ENCODE assay signal across 15 cellular contexts in the genomic region with DNA sequence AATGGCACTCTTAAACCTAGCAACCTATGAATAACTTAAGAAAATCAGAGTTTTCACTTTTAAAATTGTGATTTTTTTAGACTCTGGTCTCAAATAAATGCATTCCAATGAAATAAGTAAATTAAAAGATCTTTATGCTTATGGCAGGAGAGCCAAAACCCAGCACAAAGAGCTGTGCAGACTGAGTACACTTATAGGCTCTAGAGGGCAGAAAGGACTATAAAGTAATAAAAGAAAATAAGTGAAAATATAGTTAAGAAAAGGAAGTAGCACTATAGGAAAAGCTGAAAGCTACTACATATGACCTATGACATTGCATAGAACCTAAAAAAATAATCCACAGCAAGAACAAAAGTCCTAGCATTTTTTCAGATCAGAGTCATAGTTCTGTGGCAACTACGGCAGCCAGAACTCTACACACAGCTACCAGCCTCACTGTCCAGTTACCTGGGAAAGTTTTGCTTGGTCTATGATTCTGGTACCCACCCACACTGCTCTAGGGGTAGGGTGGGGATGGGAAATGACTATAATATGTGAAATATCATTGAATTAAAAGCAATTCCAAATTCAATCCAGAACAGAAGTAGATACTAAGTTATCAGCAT. TPM values are rescaled to one million over a fixed set of nuclear protein-coding genes. Genes with fewer than 3 reads are reported as not detected.
A peak's percentile ranks its signal among the peaks of the same experiment; 100 is the strongest.
DNase-seq lines count a peak whose midpoint lies in the region; ATAC-seq and TF ChIP-seq lines count a peak whose summit lies in the region.
"Had no signal": no experiment of that assay in that cellular context is flagged by ENCODE, and none has a peak within 500 bp of the region (broad histone marks: within the 10 kb centered on the region; RNA-seq: fewer than 3 reads in every experiment).

No MANE protein-coding gene starts in this region.

- H3K4me3 Mint-ChIP-seq in chondrocyte (ENCODE audit: unreplicated experiment), result no peak overlapping the region
- no peak overlapping the region for H3K4me3 Mint-ChIP-seq in activated CD4-positive, alpha-beta T cell treated with anti-CD3 and anti-CD28 coated beads, Interleukin-2, amount 10 ng/mL, durations not matched to agents 7 days and 5 days
- H3K4me3 Mint-ChIP-seq: activated CD4-positive, alpha-beta T cell treated with anti-CD3 and anti-CD28 coated beads, Interleukin-2, amount 10 ng/mL, durations not matched to agents 24 days and 14 days; activated naive CD4-positive, alpha-beta T cell treated with anti-CD3 and anti-CD28 coated beads, Interleukin-2, amount 50 U/mL, for 24 hours; central memory CD8-positive, alpha-beta T cell had no signal

- no peak for ATAC-seq in HG03159 (IDR thresholded peaks at IDR 0.05; ENCODE audit: unreplicated experiment)

- CTCF ChIA-PET in activated CD4-positive, alpha-beta T cell treated with anti-CD3 and anti-CD28 coated beads, Interleukin-2, amount 10 ng/mL, durations not matched to agents 7 days and 5 days (lab: Charles Lee), result interaction anchor here (1.3 kb wide), 1 partner anchor 11 kb away, joined by 3 read pairs; no protein-coding TSS in a partner anchor

- DNase-seq in AG20443 (ENCODE audit: low spot score), result peak; percentile 50
- DNase-seq in NCI-H226, result peak; percentile 21
- DNase-seq in chondrocyte (ENCODE audit: low spot score), result no peak
- DNase-seq in kidney tubule cell (ENCODE audit: low spot score), result peak; percentile 31
- no peak for DNase-seq in NCI-H526 (lab: John Stamatoyannopoulos, UW)
- DNase-seq in HuH-7.5 (ENCODE audit: low spot score), result no peak
- DNase-seq in activated CD4-positive, alpha-beta T cell treated with anti-CD3 and anti-CD28 coated beads, Interleukin-2, amount 10 ng/mL, durations not matched to agents 7 days and 5 days, result no peak
- DNase-seq: activated CD4-positive, alpha-beta T cell treated with anti-CD3 and anti-CD28 coated beads, Interleukin-2, amount 10 ng/mL, durations not matched to agents 24 days and 14 days; AML-193; NCI-H1694 treated with DMSO at 0.1 percent for 48 hours; stimulated activated CD4-positive, alpha-beta T cell treated with anti-CD3 and anti-CD28 coated beads, Interleukin-15, amount 100 ng/mL, for 24 hours; uterus had no signal

- H3K36me3 Mint-ChIP-seq in chondrocyte (ENCODE audit: low read depth), result peaks cover 4% of the 10 kb centered on the region
- H3K36me3 Mint-ChIP-seq in activated CD4-positive, alpha-beta T cell treated with anti-CD3 and anti-CD28 coated beads, Interleukin-2, amount 10 ng/mL, durations not matched to agents 7 days and 5 days (ENCODE audit: low read depth), result peaks cover 11% of the 10 kb centered on the region

- H3K27ac Mint-ChIP-seq in chondrocyte (ENCODE audit: unreplicated experiment), result peak overlapping the region; percentile 59
- H3K27ac Mint-ChIP-seq in activated CD4-positive, alpha-beta T cell treated with anti-CD3 and anti-CD28 coated beads, Interleukin-2, amount 10 ng/mL, durations not matched to agents 7 days and 5 days, result no peak overlapping the region
- H3K27ac Mint-ChIP-seq: activated CD4-positive, alpha-beta T cell treated with anti-CD3 and anti-CD28 coated beads, Interleukin-2, amount 10 ng/mL, durations not matched to agents 24 days and 14 days had no signal

- POLR2A ChIA-PET in activated CD4-positive, alpha-beta T cell treated with anti-CD3 and anti-CD28 coated beads, Interleukin-2, amount 10 ng/mL, durations not matched to agents 7 days and 5 days (lab: Charles Lee), result interaction anchor here (0.6 kb wide), 1 partner anchor 13 kb away, joined by 3 read pairs; no protein-coding TSS in a partner anchor

- peak; percentile 56 for TF ChIP-seq CTCF in chondrocyte (IDR thresholded peaks at IDR 0.05)

- H3K9me3 Mint-ChIP-seq in chondrocyte (ENCODE audit: low read depth), result no peaks in the 10 kb centered on the region
- H3K9me3 Mint-ChIP-seq in activated CD4-positive, alpha-beta T cell treated with anti-CD3 and anti-CD28 coated beads, Interleukin-2, amount 10 ng/mL, durations not matched to agents 7 days and 5 days, result no peaks in the 10 kb centered on the region
- H3K9me3 Mint-ChIP-seq: activated CD4-positive, alpha-beta T cell treated with anti-CD3 and anti-CD28 coated beads, Interleukin-2, amount 10 ng/mL, durations not matched to agents 24 days and 14 days; activated naive CD4-positive, alpha-beta T cell treated with anti-CD3 and anti-CD28 coated beads, Interleukin-2, amount 50 U/mL, for 24 hours; central memory CD8-positive, alpha-beta T cell had no signal

- no peaks in the 10 kb centered on the region for H3K27me3 Mint-ChIP-seq in chondrocyte (ENCODE audit: low read depth)
- H3K27me3 Mint-ChIP-seq in activated CD4-positive, alpha-beta T cell treated with anti-CD3 and anti-CD28 coated beads, Interleukin-2, amount 10 ng/mL, durations not matched to agents 7 days and 5 days, result no peaks in the 10 kb centered on the region
- H3K27me3 Mint-ChIP-seq: activated CD4-positive, alpha-beta T cell treated with anti-CD3 and anti-CD28 coated beads, Interleukin-2, amount 10 ng/mL, durations not matched to agents 24 days and 14 days; activated naive CD4-positive, alpha-beta T cell treated with anti-CD3 and anti-CD28 coated beads, Interleukin-2, amount 50 U/mL, for 24 hours; central memory CD8-positive, alpha-beta T cell had no signal

- peaks cover 15% of the 10 kb centered on the region for H3K4me1 Mint-ChIP-seq in chondrocyte (ENCODE audit: low read depth)
- no peaks in the 10 kb centered on the region for H3K4me1 Mint-ChIP-seq in activated CD4-positive, alpha-beta T cell treated with anti-CD3 and anti-CD28 coated beads, Interleukin-2, amount 10 ng/mL, durations not matched to agents 7 days and 5 days
- H3K4me1 Mint-ChIP-seq: activated naive CD4-positive, alpha-beta T cell treated with anti-CD3 and anti-CD28 coated beads, Interleukin-2, amount 50 U/mL, for 24 hours; central memory CD8-positive, alpha-beta T cell had no signal

RNA-seq across cellular contexts. Expression of gene CLASP2, which starts 30.5 kb away (rescaled TPM):
- 52.1 to 58.3 TPM (median 52.8 TPM) in 3 replicates for total RNA-seq in chondrocyte
- total RNA-seq in activated CD4-positive, alpha-beta T cell treated with anti-CD3 and anti-CD28 coated beads, Interleukin-2, amount 10 ng/mL, durations not matched to agents 7 days and 5 days, result 10 to 100 TPM; 45.0 to 54.8 TPM

Comparison
In these comparisons a context has a peak if more than half of its experiments do, and no peak if none do; other contexts are left out.
1. DNase-seq: peak in AG20443 (single experiment), NCI-H226 (single experiment) and kidney tubule cell (single experiment); none in chondrocyte (single experiment), NCI-H526 (0 of 2), HuH-7.5 (single experiment) and activated CD4-positive, alpha-beta T cell treated with anti-CD3 and anti-CD28 coated beads, Interleukin-2, amount 10 ng/mL, durations not matched to agents 7 days and 5 days (single experiment).